9 cellular contexts compared by ENCODE assay signal in the genomic region with DNA sequence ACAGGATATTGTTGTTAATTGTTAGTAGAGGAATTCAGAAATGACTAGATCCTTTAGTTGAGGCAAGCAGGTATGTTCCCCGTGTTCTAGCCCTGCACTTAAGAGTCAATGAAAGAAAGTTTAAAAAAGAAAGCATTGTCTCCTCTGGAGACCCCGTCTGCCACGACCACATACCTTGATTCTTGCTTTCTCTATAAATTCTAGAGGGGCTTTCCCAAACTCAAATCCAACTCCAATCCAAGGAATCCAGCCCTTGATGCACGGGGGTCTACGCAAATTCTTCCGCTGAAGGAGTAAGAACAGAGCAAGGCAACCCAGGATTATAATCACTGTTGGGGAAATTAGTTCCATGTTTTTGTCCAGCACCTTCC. TPM values are rescaled to one million over a fixed set of nuclear protein-coding genes. Genes with fewer than 3 reads are reported as not detected.
DNase-seq lines count a peak whose midpoint lies in the region; ATAC-seq and TF ChIP-seq lines count a peak whose summit lies in the region.
"Had no signal": no experiment of that assay in that cellular context is flagged by ENCODE, and none has a peak within 500 bp of the region (broad histone marks: within the 10 kb centered on the region; RNA-seq: fewer than 3 reads in every experiment).

No MANE protein-coding gene starts in this region.

- WGBS in adrenal gland, 4 donors, result 2 to 5% (median 3%) methylated on average over 6 of the region's 6 CpGs
- WGBS in suprapubic skin, result 5% methylated on average over 6 of the region's 6 CpGs

- TF ChIP-seq CTCF in adrenal gland (IDR thresholded peaks at IDR 0.05) (no peak), kidney epithelial cell (IDR thresholded peaks at IDR 0.05; ENCODE audit: insufficient read depth, low read length, poor library complexity, severe bottlenecking) (no peak), suprapubic skin (IDR thresholded peaks at IDR 0.05) (no peak)

- H3K36me3 Mint-ChIP-seq in activated CD4-positive, alpha-beta T cell treated with anti-CD3 and anti-CD28 coated beads for 36 hours (ENCODE audit: low read depth), result no peaks in the 10 kb centered on the region

- H3K27me3 ChIP-seq in adrenal gland (no peaks in the 10 kb centered on the region), kidney epithelial cell (ENCODE audit: control insufficient read depth, insufficient read depth, low read length) (no peaks in the 10 kb centered on the region), suprapubic skin (no peaks in the 10 kb centered on the region)

- DNase-seq in activated CD4-positive, alpha-beta T cell treated with anti-CD3 and anti-CD28 coated beads for 36 hours, result no peak
- DNase-seq in activated CD4-positive, alpha-beta T cell treated with anti-CD3 and anti-CD28 coated beads for 1 hour, result no peak
- DNase-seq in adrenal gland, result no peak
- DNase-seq in kidney epithelial cell (ENCODE audit: low read depth), result no peak
- DNase-seq in suprapubic skin (ENCODE audit: low spot score in 2 of 2), result no peak
- DNase-seq in stimulated activated CD4-positive, alpha-beta T cell treated with anti-CD3 and anti-CD28 coated beads, Interleukin-4, amount 100 ng/mL, for 1 hour, result no peak

- peak overlapping the region; percentile 67 for H3K4me3 Mint-ChIP-seq in activated CD4-positive, alpha-beta T cell treated with anti-CD3 and anti-CD28 coated beads for 36 hours

- no peaks in the 10 kb centered on the region for H3K36me3 ChIP-seq in adrenal gland (replicated peaks in 1 of 2)
- H3K36me3 ChIP-seq in kidney epithelial cell (ENCODE audit: control insufficient read depth, insufficient read depth, low read length), result no peaks in the 10 kb centered on the region
- H3K36me3 ChIP-seq in suprapubic skin, result no peaks in the 10 kb centered on the region

- TF ChIP-seq POLR2A in adrenal gland (IDR thresholded peaks at IDR 0.05), result no peak
- no peak for TF ChIP-seq POLR2A in suprapubic skin (IDR thresholded peaks at IDR 0.05)

- peak overlapping the region in 3 of 4 donors; percentile 26 to 72 (median 62) for H3K4me3 ChIP-seq in adrenal gland
- H3K4me3 ChIP-seq in kidney epithelial cell (ENCODE audit: low read depth, low read length), result peak overlapping the region; percentile 92
- H3K4me3 ChIP-seq in suprapubic skin, result peak overlapping the region; percentile 91

- no peaks in the 10 kb centered on the region for H3K9me3 Mint-ChIP-seq in activated CD4-positive, alpha-beta T cell treated with anti-CD3 and anti-CD28 coated beads for 36 hours (ENCODE audit: low read depth)

- POLR2A ChIA-PET in activated CD4-positive, alpha-beta T cell treated with anti-CD3 and anti-CD28 coated beads for 36 hours (lab: Charles Lee), result no interaction called here

- no peak for TF ChIP-seq EP300 in suprapubic skin (IDR thresholded peaks at IDR 0.05)

- peaks cover 34% of the 10 kb centered on the region for H3K27me3 Mint-ChIP-seq in activated CD4-positive, alpha-beta T cell treated with anti-CD3 and anti-CD28 coated beads for 36 hours

- no peaks in the 10 kb centered on the region for H3K9me3 ChIP-seq in adrenal gland (replicated peaks in 1 of 3)
- no peaks in the 10 kb centered on the region for H3K9me3 ChIP-seq in suprapubic skin

- H3K27ac ChIP-seq in adrenal gland (peak overlapping the region in 2 of 5 donors; percentile 29 to 90), suprapubic skin (peak overlapping the region; percentile 87)

- H3K4me1 Mint-ChIP-seq in activated CD4-positive, alpha-beta T cell treated with anti-CD3 and anti-CD28 coated beads for 36 hours, result peaks cover 15% of the 10 kb centered on the region

- H3K4me1 ChIP-seq in adrenal gland (replicated peaks in 1 of 2) (peaks cover 4 to 21% of the 10 kb centered on the region in 2 donors), suprapubic skin (peaks cover 25% of the 10 kb centered on the region)

- no peak for ATAC-seq in activated CD4-positive, alpha-beta T cell treated with anti-CD3 and anti-CD28 coated beads for 36 hours
- ATAC-seq in HG03039 (IDR thresholded peaks at IDR 0.05; ENCODE audit: unreplicated experiment), result no peak
- ATAC-seq in GM19452 (IDR thresholded peaks at IDR 0.05; ENCODE audit: unreplicated experiment), result no peak

- CTCF ChIA-PET in activated CD4-positive, alpha-beta T cell treated with anti-CD3 and anti-CD28 coated beads for 36 hours (lab: Charles Lee), result interaction anchor here (0.6 kb wide), 2 partner anchors 36 to 602 kb away, joined by 3 read pairs; no protein-coding TSS in a partner anchor

- no peak overlapping the region for H3K27ac Mint-ChIP-seq in activated CD4-positive, alpha-beta T cell treated with anti-CD3 and anti-CD28 coated beads for 36 hours

- intact Hi-C loops in activated CD4-positive, alpha-beta T cell treated with anti-CD3 and anti-CD28 coated beads for 36 hours (cut with DNase I, micrococcal nuclease), result loop anchor here (1.0 to 2.0 kb wide), 2 partner anchors 9 to 521 kb away; no protein-coding TSS in a partner anchor
- intact Hi-C loops in adrenal gland (cut with DNase I), result no loop called here

RNA-seq across cellular contexts. Expression of gene CYP39A1, which starts 0.4 kb away (rescaled TPM):
- not detected for total RNA-seq in activated CD4-positive, alpha-beta T cell treated with anti-CD3 and anti-CD28 coated beads for 36 hours
- 1 to 10 TPM in 7 of 8 donors, under 1 TPM in 1; 0.63 to 6.8 (median 4.6) TPM for total RNA-seq in adrenal gland
- 1 to 10 TPM; 2.7 to 3.2 (median 2.9) TPM for polyA plus RNA-seq in adrenal gland
- 0.14 and 0.29 TPM in 2 replicates for total RNA-seq in kidney epithelial cell
- 10 to 100 TPM; 20.0 to 46.4 (median 33.1) TPM for total RNA-seq in suprapubic skin

RNA-seq across cellular contexts. Expression of gene SLC25A27, which starts 0.6 kb away (rescaled TPM):
- total RNA-seq in activated CD4-positive, alpha-beta T cell treated with anti-CD3 and anti-CD28 coated beads for 36 hours, result 1 to 10 TPM; 1.2 to 1.6 TPM
- 10 to 100 TPM in 4 of 8 donors, 1 to 10 TPM in 4; 3.1 to 33.3 (median 11.2) TPM for total RNA-seq in adrenal gland
- polyA plus RNA-seq in adrenal gland, result 10 to 100 TPM; 11.4 to 99.7 (median 57.2) TPM
- total RNA-seq in kidney epithelial cell, result 0.68 and 6.9 TPM in 2 replicates
- total RNA-seq in suprapubic skin, result 10 to 100 TPM; 18.3 to 74.2 (median 24.0) TPM

RNA-seq across cellular contexts. Expression of gene TDRD6, which starts 35.5 kb away (rescaled TPM):
- total RNA-seq in activated CD4-positive, alpha-beta T cell treated with anti-CD3 and anti-CD28 coated beads for 36 hours, result not detected
- under 1 TPM; 0.18 to 0.84 (median 0.43) TPM for total RNA-seq in adrenal gland
- 1 to 10 TPM in 2 of 3 donors, under 1 TPM in 1; 0.66 to 1.3 (median 1.3) TPM for polyA plus RNA-seq in adrenal gland
- 0.08 TPM in 1 of 2 replicates, not detected in the other for total RNA-seq in kidney epithelial cell
- 1 to 10 TPM in 2 of 4 donors, under 1 TPM in 2; 0.49 to 1.8 (median 0.82) TPM for total RNA-seq in suprapubic skin
- total RNA-seq: Daoy had no signal

Comparison
In these comparisons a context has a peak if more than half of its experiments do, and no peak if none do; other contexts are left out.
1. intact Hi-C loops: an anchor here in activated CD4-positive, alpha-beta T cell treated with anti-CD3 and anti-CD28 coated beads for 36 hours (1.0 to 2.0 kb wide); none called in adrenal gland.